In the genomic region with DNA sequence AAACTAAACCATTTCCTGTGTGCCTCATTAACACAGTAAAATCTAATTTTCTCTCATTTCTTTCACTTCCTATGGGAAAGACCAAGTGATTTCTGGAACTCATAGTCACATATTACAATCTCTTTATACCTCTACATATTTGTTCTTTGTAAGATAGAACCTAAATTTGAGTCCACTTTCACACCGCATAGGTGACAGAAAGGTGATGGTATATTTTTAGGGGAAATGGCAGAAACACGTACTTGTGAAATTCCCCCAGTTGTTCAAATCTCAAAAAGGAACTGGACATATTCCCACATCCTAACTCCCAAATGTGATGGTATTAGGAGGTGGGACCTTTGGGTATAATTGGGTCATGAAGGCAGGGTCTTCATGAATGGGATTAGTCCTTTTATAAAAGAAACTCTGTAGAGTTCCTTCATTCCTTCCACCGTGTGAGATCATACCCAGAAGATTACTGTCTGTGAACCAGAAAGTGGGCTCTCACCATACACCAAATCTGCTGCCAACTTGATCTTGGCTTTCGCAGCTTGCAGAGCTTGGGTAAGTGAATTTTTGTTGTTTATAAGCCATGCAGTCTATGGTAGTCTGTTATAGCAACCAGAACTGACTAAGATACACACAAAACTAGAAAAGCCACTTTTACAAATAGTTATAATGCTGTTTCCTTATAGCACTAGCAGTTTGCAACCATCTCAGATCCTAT, we compare ENCODE assay signal across 1 cellular context.
TF ChIP-seq lines count a peak whose summit lies in the region.

No MANE protein-coding gene starts in this region.

TF ChIP-seq in GM12878, 131 proteins besides CTCF, POLR2A, EP300 and RAD21 (continued from another document and continues in another):
- TF ChIP-seq, protein P1, sequence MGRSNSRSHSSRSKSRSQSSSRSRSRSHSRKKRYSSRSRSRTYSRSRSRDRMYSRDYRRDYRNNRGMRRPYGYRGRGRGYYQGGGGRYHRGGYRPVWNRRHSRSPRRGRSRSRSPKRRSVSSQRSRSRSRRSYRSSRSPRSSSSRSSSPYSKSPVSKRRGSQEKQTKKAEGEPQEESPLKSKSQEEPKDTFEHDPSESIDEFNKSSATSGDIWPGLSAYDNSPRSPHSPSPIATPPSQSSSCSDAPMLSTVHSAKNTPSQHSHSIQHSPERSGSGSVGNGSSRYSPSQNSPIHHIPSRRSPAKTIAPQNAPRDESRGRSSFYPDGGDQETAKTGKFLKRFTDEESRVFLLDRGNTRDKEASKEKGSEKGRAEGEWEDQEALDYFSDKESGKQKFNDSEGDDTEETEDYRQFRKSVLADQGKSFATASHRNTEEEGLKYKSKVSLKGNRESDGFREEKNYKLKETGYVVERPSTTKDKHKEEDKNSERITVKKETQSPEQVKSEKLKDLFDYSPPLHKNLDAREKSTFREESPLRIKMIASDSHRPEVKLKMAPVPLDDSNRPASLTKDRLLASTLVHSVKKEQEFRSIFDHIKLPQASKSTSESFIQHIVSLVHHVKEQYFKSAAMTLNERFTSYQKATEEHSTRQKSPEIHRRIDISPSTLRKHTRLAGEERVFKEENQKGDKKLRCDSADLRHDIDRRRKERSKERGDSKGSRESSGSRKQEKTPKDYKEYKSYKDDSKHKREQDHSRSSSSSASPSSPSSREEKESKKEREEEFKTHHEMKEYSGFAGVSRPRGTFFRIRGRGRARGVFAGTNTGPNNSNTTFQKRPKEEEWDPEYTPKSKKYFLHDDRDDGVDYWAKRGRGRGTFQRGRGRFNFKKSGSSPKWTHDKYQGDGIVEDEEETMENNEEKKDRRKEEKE (IDR thresholded peaks at IDR 0.05), result no peak
- TF ChIP-seq SUZ12 (IDR thresholded peaks at IDR 0.05; ENCODE audit: unreplicated experiment), result no peak
- no peak for TF ChIP-seq TCF7 (IDR thresholded peaks at IDR 0.05; ENCODE audit: borderline replicate concordance)
- TF ChIP-seq PBX3 (IDR thresholded peaks at IDR 0.05; ENCODE audit: insufficient replicate concordance, low read depth, low read length), result no peak
- TF ChIP-seq ZZZ3 (IDR thresholded peaks at IDR 0.05; ENCODE audit: control insufficient read depth, insufficient read length, low read depth), result no peak
- no peak for TF ChIP-seq MYC (IDR thresholded peaks at IDR 0.05; ENCODE audit: insufficient read depth, insufficient read length, insufficient replicate concordance, low read length, severe bottlenecking)
- no peak for TF ChIP-seq BCL3 (IDR thresholded peaks at IDR 0.05; ENCODE audit: borderline replicate concordance, insufficient read depth, low read depth, low read length, poor library complexity, severe bottlenecking)
- no peak for TF ChIP-seq MEF2A (IDR thresholded peaks at IDR 0.05; ENCODE audit: insufficient read depth, low read depth, low read length)
- peak; percentile 70 for TF ChIP-seq SMAD1 (IDR thresholded peaks at IDR 0.05; ENCODE audit: low read depth, partially characterized antibody)
- no peak for TF ChIP-seq BACH1 (IDR thresholded peaks at IDR 0.05; ENCODE audit: borderline replicate concordance)
- no peak for TF ChIP-seq MXI1 (IDR thresholded peaks at IDR 0.05; ENCODE audit: low read depth, low read length)
- no peak for TF ChIP-seq ZNF274 (IDR thresholded peaks at IDR 0.05; ENCODE audit: insufficient read depth, insufficient read length)
- peak; percentile 78 for TF ChIP-seq NR2F1 (conservative IDR thresholded peaks at IDR 0.05)
- TF ChIP-seq LARP7 (IDR thresholded peaks at IDR 0.05), result no peak
- TF ChIP-seq IRF3 (IDR thresholded peaks at IDR 0.05), result no peak
- TF ChIP-seq, protein P2, sequence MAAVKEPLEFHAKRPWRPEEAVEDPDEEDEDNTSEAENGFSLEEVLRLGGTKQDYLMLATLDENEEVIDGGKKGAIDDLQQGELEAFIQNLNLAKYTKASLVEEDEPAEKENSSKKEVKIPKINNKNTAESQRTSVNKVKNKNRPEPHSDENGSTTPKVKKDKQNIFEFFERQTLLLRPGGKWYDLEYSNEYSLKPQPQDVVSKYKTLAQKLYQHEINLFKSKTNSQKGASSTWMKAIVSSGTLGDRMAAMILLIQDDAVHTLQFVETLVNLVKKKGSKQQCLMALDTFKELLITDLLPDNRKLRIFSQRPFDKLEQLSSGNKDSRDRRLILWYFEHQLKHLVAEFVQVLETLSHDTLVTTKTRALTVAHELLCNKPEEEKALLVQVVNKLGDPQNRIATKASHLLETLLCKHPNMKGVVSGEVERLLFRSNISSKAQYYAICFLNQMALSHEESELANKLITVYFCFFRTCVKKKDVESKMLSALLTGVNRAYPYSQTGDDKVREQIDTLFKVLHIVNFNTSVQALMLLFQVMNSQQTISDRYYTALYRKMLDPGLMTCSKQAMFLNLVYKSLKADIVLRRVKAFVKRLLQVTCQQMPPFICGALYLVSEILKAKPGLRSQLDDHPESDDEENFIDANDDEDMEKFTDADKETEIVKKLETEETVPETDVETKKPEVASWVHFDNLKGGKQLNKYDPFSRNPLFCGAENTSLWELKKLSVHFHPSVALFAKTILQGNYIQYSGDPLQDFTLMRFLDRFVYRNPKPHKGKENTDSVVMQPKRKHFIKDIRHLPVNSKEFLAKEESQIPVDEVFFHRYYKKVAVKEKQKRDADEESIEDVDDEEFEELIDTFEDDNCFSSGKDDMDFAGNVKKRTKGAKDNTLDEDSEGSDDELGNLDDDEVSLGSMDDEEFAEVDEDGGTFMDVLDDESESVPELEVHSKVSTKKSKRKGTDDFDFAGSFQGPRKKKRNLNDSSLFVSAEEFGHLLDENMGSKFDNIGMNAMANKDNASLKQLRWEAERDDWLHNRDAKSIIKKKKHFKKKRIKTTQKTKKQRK (IDR thresholded peaks at IDR 0.05; ENCODE audit: low read depth, low read length), result no peak
- TF ChIP-seq CHD2 (IDR thresholded peaks at IDR 0.05; ENCODE audit: borderline replicate concordance, low read depth, low read length), result 0 out of 2 replicates have a peak, but pooled peaks have one; percentile 30
- TF ChIP-seq RELA (IDR thresholded peaks at IDR 0.05; ENCODE audit: borderline replicate concordance, partially characterized antibody), result no peak
- no peak for TF ChIP-seq NR2C1 (IDR thresholded peaks at IDR 0.05)
- no peak for TF ChIP-seq NRF1 (conservative IDR thresholded peaks at IDR 0.05; ENCODE audit: low read depth, low read length)
- TF ChIP-seq ATF7 (IDR thresholded peaks at IDR 0.05; ENCODE audit: low read depth), result peak; percentile 79
- no peak for TF ChIP-seq HDAC2 (IDR thresholded peaks at IDR 0.05)
- TF ChIP-seq PML (IDR thresholded peaks at IDR 0.05; ENCODE audit: low read length), result no peak
- TF ChIP-seq NFXL1 (IDR thresholded peaks at IDR 0.05; ENCODE audit: borderline replicate concordance), result no peak
- peak; percentile 89 for TF ChIP-seq ZNF217 (IDR thresholded peaks at IDR 0.05)
- 0 out of 4 replicates have a peak, but pooled peaks of 1 of the 2 experiments have one; percentile 24 for TF ChIP-seq BHLHE40 (IDR thresholded peaks at IDR 0.05; ENCODE audit: borderline replicate concordance in 1 of 2, low read depth in 2 of 2, low read length in 1 of 2)
- no peak for TF ChIP-seq RUNX3 (IDR thresholded peaks at IDR 0.05; ENCODE audit: low read length)
- no peak for TF ChIP-seq POU2F2 (IDR thresholded peaks at IDR 0.05; ENCODE audit: borderline replicate concordance, low read depth, low read length)
- no peak for TF ChIP-seq BCL11A (IDR thresholded peaks at IDR 0.05; ENCODE audit: low read depth, low read length)
- no peak for TF ChIP-seq ZNF622 (IDR thresholded peaks at IDR 0.05)
- TF ChIP-seq JUNB (IDR thresholded peaks at IDR 0.05), result no peak
- TF ChIP-seq, protein P3, sequence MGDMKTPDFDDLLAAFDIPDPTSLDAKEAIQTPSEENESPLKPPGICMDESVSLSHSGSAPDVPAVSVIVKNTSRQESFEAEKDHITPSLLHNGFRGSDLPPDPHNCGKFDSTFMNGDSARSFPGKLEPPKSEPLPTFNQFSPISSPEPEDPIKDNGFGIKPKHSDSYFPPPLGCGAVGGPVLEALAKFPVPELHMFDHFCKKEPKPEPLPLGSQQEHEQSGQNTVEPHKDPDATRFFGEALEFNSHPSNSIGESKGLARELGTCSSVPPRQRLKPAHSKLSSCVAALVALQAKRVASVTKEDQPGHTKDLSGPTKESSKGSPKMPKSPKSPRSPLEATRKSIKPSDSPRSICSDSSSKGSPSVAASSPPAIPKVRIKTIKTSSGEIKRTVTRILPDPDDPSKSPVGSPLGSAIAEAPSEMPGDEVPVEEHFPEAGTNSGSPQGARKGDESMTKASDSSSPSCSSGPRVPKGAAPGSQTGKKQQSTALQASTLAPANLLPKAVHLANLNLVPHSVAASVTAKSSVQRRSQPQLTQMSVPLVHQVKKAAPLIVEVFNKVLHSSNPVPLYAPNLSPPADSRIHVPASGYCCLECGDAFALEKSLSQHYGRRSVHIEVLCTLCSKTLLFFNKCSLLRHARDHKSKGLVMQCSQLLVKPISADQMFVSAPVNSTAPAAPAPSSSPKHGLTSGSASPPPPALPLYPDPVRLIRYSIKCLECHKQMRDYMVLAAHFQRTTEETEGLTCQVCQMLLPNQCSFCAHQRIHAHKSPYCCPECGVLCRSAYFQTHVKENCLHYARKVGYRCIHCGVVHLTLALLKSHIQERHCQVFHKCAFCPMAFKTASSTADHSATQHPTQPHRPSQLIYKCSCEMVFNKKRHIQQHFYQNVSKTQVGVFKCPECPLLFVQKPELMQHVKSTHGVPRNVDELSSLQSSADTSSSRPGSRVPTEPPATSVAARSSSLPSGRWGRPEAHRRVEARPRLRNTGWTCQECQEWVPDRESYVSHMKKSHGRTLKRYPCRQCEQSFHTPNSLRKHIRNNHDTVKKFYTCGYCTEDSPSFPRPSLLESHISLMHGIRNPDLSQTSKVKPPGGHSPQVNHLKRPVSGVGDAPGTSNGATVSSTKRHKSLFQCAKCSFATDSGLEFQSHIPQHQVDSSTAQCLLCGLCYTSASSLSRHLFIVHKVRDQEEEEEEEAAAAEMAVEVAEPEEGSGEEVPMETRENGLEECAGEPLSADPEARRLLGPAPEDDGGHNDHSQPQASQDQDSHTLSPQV (IDR thresholded peaks at IDR 0.05), result no peak
- 0 out of 2 replicates have a peak, but pooled peaks have one; percentile 12 for TF ChIP-seq ZNF384 (IDR thresholded peaks at IDR 0.05; ENCODE audit: borderline replicate concordance, low read depth, low read length)
- no peak for TF ChIP-seq KAT2A (conservative IDR thresholded peaks at IDR 0.05; ENCODE audit: control insufficient read depth, low read depth, low read length)
- no peak for TF ChIP-seq NBN (IDR thresholded peaks at IDR 0.05)
- no peak for TF ChIP-seq NFIC (IDR thresholded peaks at IDR 0.05; ENCODE audit: low read depth, low read length)
- TF ChIP-seq CHD1 (IDR thresholded peaks at IDR 0.05; ENCODE audit: low read depth, low read length), result no peak
- TF ChIP-seq HDAC6 (IDR thresholded peaks at IDR 0.05; ENCODE audit: unreplicated experiment), result no peak
- TF ChIP-seq, protein P4, sequence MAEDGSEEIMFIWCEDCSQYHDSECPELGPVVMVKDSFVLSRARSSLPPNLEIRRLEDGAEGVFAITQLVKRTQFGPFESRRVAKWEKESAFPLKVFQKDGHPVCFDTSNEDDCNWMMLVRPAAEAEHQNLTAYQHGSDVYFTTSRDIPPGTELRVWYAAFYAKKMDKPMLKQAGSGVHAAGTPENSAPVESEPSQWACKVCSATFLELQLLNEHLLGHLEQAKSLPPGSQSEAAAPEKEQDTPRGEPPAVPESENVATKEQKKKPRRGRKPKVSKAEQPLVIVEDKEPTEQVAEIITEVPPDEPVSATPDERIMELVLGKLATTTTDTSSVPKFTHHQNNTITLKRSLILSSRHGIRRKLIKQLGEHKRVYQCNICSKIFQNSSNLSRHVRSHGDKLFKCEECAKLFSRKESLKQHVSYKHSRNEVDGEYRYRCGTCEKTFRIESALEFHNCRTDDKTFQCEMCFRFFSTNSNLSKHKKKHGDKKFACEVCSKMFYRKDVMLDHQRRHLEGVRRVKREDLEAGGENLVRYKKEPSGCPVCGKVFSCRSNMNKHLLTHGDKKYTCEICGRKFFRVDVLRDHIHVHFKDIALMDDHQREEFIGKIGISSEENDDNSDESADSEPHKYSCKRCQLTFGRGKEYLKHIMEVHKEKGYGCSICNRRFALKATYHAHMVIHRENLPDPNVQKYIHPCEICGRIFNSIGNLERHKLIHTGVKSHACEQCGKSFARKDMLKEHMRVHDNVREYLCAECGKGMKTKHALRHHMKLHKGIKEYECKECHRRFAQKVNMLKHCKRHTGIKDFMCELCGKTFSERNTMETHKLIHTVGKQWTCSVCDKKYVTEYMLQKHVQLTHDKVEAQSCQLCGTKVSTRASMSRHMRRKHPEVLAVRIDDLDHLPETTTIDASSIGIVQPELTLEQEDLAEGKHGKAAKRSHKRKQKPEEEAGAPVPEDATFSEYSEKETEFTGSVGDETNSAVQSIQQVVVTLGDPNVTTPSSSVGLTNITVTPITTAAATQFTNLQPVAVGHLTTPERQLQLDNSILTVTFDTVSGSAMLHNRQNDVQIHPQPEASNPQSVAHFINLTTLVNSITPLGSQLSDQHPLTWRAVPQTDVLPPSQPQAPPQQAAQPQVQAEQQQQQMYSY (CRISPR knock-in tag; IDR thresholded peaks at IDR 0.05), result no peak
- no peak for TF ChIP-seq GABPA (IDR thresholded peaks at IDR 0.05; ENCODE audit: low read depth)
- TF ChIP-seq CREB1 (IDR thresholded peaks at IDR 0.05; ENCODE audit: low read depth), result no peak
